Comparison of ENCODE assay signal across 29 cellular contexts in the genomic region with DNA sequence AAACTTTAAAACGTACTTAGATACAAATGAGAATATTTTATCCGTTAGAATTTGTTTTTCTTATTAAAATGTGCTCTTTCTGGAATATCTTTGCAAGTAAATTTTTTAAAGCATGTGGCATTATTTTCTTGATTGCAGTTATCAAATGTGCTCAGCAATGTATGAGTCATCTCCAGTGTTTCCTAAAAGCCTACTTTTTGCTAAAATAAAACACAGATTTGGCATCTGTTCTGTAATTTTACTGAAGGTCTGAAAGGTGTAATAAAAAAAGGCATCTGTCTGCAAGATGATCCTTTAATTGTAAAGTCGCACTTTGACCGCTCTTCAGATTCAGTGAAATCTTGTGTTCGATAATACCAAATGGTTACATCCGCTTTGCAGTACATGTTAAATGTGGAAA. TPM values are rescaled to one million over a fixed set of nuclear protein-coding genes. Genes with fewer than 3 reads are reported as not detected.
DNase-seq lines count a peak whose midpoint lies in the region; TF ChIP-seq lines count a peak whose summit lies in the region.
"Had no signal": no experiment of that assay in that cellular context is flagged by ENCODE, and none has a peak within 500 bp of the region (broad histone marks: within the 10 kb centered on the region; RNA-seq: fewer than 3 reads in every experiment).

No MANE protein-coding gene starts in this region.

- DNase-seq in COLO829 (ENCODE audit: low spot score) (peak; percentile 28), M059J (ENCODE audit: low read depth) (peak; percentile 22), astrocyte of the hippocampus (ENCODE audit: low read depth, low spot score) (peak; percentile 10), fibroblast of the aortic adventitia (ENCODE audit: low read depth) (peak; percentile 47), NCI-H1105 (lab: John Stamatoyannopoulos, UW) (no peak), mesenteric fat pad (ENCODE audit: low spot score) (no peak), NCI-H187 (lab: John Stamatoyannopoulos, UW) (no peak)
- DNase-seq in activated CD4-positive, CD25-positive, alpha-beta regulatory T cell (lab: John Stamatoyannopoulos, UW): no peak
- DNase-seq: activated CD4-positive, alpha-beta T cell treated with anti-CD3 and anti-CD28 coated beads for 4 hours; activated CD8-positive, alpha-beta memory T cell treated with anti-CD3 and anti-CD28 coated beads for 24 hours; activated T-cell treated with anti-CD3 and anti-CD28 coated beads, Interleukin-2, amount 50 U/mL, for 24 hours; BE2C; COR-L47; DMS79 treated with DMSO at 0.1 percent for 48 hours; H7; heart right ventricle; naive thymus-derived CD8-positive, alpha-beta T cell; NCI-H1092 treated with DMSO at 0.1 percent for 48 hours; NCI-H2081 treated with DMSO at 0.1 percent for 48 hours; NCI-H510A; Peyer's patch; substantia nigra; T-cell; upper lobe of right lung had no signal

- no peak for TF ChIP-seq CTCF in fibroblast of the aortic adventitia (IDR thresholded peaks at IDR 0.05; ENCODE audit: insufficient read depth, low read length)

- no peak overlapping the region for H3K4me3 ChIP-seq in fibroblast of the aortic adventitia (ENCODE audit: low read depth, low read length)
- H3K4me3 ChIP-seq: coronary artery, heart right ventricle, Peyer's patch, upper lobe of right lung had no signal

RNA-seq across cellular contexts. Expression of a gene that starts 3.4 kb away (rescaled TPM):
- total RNA-seq in M059J (2014; rRNA removed; shearing (Covaris generic)): 0.12 and 1.6 TPM in 2 replicates
- not detected in 2 replicates for total RNA-seq in fibroblast of the aortic adventitia (ENCODE audit: low replicate concordance)
- not detected for total RNA-seq in mesenteric fat pad
- total RNA-seq: bronchial epithelial cell; H7; heart right ventricle; mesothelial cell of epicardium; naive thymus-derived CD8-positive, alpha-beta T cell; osteoblast; renal cortical epithelial cell; T-cell; upper lobe of right lung had no signal

Comparison
In these comparisons a context has a peak if more than half of its experiments do, and no peak if none do; other contexts are left out.
1. DNase-seq: peak in COLO829 (single experiment), M059J (single experiment), astrocyte of the hippocampus (single experiment) and fibroblast of the aortic adventitia (single experiment); none in NCI-H1105 (single experiment), activated CD4-positive, CD25-positive, alpha-beta regulatory T cell (0 of 4), mesenteric fat pad (single experiment) and NCI-H187 (0 of 2).